Comparison of ENCODE assay signal across 8 cellular contexts in the genomic region with DNA sequence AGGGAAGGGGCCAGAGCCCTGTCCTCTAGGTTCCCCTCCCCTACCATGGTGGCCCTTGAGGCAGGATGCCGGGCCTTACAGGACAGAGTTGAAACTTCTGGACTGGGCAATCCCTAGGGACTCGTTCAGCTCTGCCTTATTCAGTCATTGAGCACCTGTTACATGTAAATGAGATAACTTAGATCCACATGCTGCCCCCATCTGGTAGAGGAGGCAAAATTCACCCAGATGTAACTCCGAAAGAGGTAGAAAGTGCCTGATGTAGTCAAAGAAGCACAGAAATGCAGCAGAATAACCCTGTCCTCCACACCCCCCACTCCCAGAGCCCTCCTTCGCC. TPM values are rescaled to one million over a fixed set of nuclear protein-coding genes. Genes with fewer than 3 reads are reported as not detected.
DNase-seq lines count a peak whose midpoint lies in the region; ATAC-seq and TF ChIP-seq lines count a peak whose summit lies in the region.

No MANE protein-coding gene starts in this region.

- H3K9me3 ChIP-seq in aorta (ENCODE audit: control insufficient read depth, low read length): no peaks in the 10 kb centered on the region

- H3K27me3 ChIP-seq in aorta (ENCODE audit: control insufficient read depth in 1 of 2, insufficient read depth in 2 of 2, low read length in 1 of 2): no peaks in the 10 kb centered on the region

- no peaks in the 10 kb centered on the region for H3K36me3 Mint-ChIP-seq in nephron (ENCODE audit: low read depth)

- intact Hi-C loops in aorta (cut with DNase I): loop anchor here (2.0 to 5.0 kb wide), 2 partner anchors 35 to 39 kb away; no protein-coding TSS in a partner anchor

- H3K4me1 Mint-ChIP-seq in nephron: peaks cover 22% of the 10 kb centered on the region

- H3K9me3 Mint-ChIP-seq in nephron: no peaks in the 10 kb centered on the region

- DNase-seq in DMS114 treated with DMSO at 0.1 percent for 48 hours (lab: John Stamatoyannopoulos, UW; ENCODE audit: unreplicated experiment) (peak; percentile 67), HT-29 (ENCODE audit: low spot score) (peak; percentile 80), NCI-H748 (lab: John Stamatoyannopoulos, UW; ENCODE audit: unreplicated experiment) (peak; percentile 91), activated T-cell treated with anti-CD3 and anti-CD28 coated beads for 48 hours (ENCODE audit: low read depth) (peak; percentile 30), fibroblast of pulmonary artery (ENCODE audit: low read depth) (peak; percentile 81), aorta (peak in 1 of 2 donors; percentile 74)

- peak; percentile 77 for ATAC-seq in GM21360 (IDR thresholded peaks at IDR 0.05; ENCODE audit: unreplicated experiment)
- peak; percentile 82 for ATAC-seq in aorta (ENCODE audit: low FRiP score)

- H3K4me3 ChIP-seq in fibroblast of pulmonary artery (replicated peaks; ENCODE audit: low read depth, low read length) (no peak overlapping the region), aorta (ENCODE audit: low read length in 2 of 2) (peak overlapping the region; percentile 70 to 79)

- TF ChIP-seq CTCF in fibroblast of pulmonary artery (IDR thresholded peaks at IDR 0.05; ENCODE audit: low read length, missing control alignments) (peak; percentile 78), nephron (IDR thresholded peaks at IDR 0.05; ENCODE audit: unreplicated experiment in 3 of 3) (peak; percentile 64 to 65 (median 64))

- 0 to 1% methylated on average over 4 of the region's 4 CpGs for WGBS in aorta, 2 donors

- peak overlapping the region in 1 of 3 experiments; percentile 67 for H3K27ac Mint-ChIP-seq in nephron

- H3K36me3 ChIP-seq in aorta (ENCODE audit: control insufficient read depth in 1 of 2, insufficient read depth in 2 of 2, low read length in 1 of 2): no peaks in the 10 kb centered on the region

- peak overlapping the region in 1 of 2 donors; percentile 58 for H3K27ac ChIP-seq in aorta (ENCODE audit: low read depth in 1 of 2, low read length in 2 of 2)

- no peaks in the 10 kb centered on the region for H3K4me1 ChIP-seq in aorta (ENCODE audit: control insufficient read depth in 1 of 2, insufficient read depth in 2 of 2, low read length in 2 of 2)

- peak overlapping the region; percentile 76 to 90 (median 87) for H3K4me3 Mint-ChIP-seq in nephron

- H3K27me3 Mint-ChIP-seq in nephron (ENCODE audit: low read depth): peaks cover 62% of the 10 kb centered on the region

RNA-seq across cellular contexts. Expression of a gene that starts 1.5 kb away (rescaled TPM):
- total RNA-seq in HT-29 (2014; rRNA removed; shearing (Covaris generic)): not detected in 2 replicates
- total RNA-seq in aorta: 10 to 100 TPM; 17.6 to 38.9 TPM
- 100 to 1,000 TPM; 102 to 239 TPM for polyA plus RNA-seq in aorta

Comparison
In these comparisons a context has a peak if more than half of its experiments do, and no peak if none do; other contexts are left out.
1. RNA of a gene that starts 1.5 kb away (total RNA-seq): 17.6 to 38.9 TPM in aorta; not detected in HT-29; every median in the first group is over 10 times any median in the second.